Comparison of ENCODE assay signal across 1 cellular context in genomic region chr21:42411197-42411869, GRCh38.
TF ChIP-seq lines count a peak whose summit lies in the region.

No MANE protein-coding gene starts in this region.

TF ChIP-seq in SK-N-SH, 30 proteins besides CTCF, POLR2A, EP300 and RAD21 (continued from another document):
- TF ChIP-seq ZBTB33 (IDR thresholded peaks at IDR 0.05; ENCODE audit: borderline replicate concordance, low read depth) (no peak), NFIC (IDR thresholded peaks at IDR 0.05; ENCODE audit: borderline replicate concordance) (no peak), GATA2 (CRISPR knock-in tag; IDR thresholded peaks at IDR 0.05) (no peak), RXRA (IDR thresholded peaks at IDR 0.05; ENCODE audit: borderline replicate concordance, low read depth) (no peak), JUND (IDR thresholded peaks at IDR 0.05) (no peak), RCOR1 (IDR thresholded peaks at IDR 0.05; ENCODE audit: low read length) (no peak), MEF2A (IDR thresholded peaks at IDR 0.05; ENCODE audit: borderline replicate concordance, low read depth) (no peak), FOXM1 (IDR thresholded peaks at IDR 0.05; ENCODE audit: low read depth) (no peak), USF2 (IDR thresholded peaks at IDR 0.05; ENCODE audit: borderline replicate concordance, low read depth, low read length) (no peak), TCF12 (IDR thresholded peaks at IDR 0.05) (no peak), MAX (IDR thresholded peaks at IDR 0.05; ENCODE audit: low read depth) (no peak), ELF1 (IDR thresholded peaks at IDR 0.05) (no peak), PBX3 (IDR thresholded peaks at IDR 0.05) (no peak), IRF3 (IDR thresholded peaks at IDR 0.05; ENCODE audit: low read depth, low read length) (no peak), SMC3 (IDR thresholded peaks at IDR 0.05; ENCODE audit: low read depth, low read length) (no peak), GABPA (IDR thresholded peaks at IDR 0.05; ENCODE audit: low read depth) (no peak)
